ENCODE assay signal across 19 cellular contexts in genomic region chr6:15371151-15371550, GRCh38.
"Had no signal": no experiment of that assay in that cellular context is flagged by ENCODE, and none has a peak within 500 bp of the region (broad histone marks: within the 10 kb centered on the region; RNA-seq: fewer than 3 reads in every experiment).

No MANE protein-coding gene starts in this region.

- H3K4me2 ChIP-seq: hepatocyte had no signal

- H3K9me3 Mint-ChIP-seq: effector memory CD8-positive, alpha-beta T cell; natural killer cell treated with Interleukin-12 subunit alpha and Interleukin-12 subunit beta and Interleukin-15 and Interleukin-18, amount 100 ng/mL, for 72 hours had no signal

- H3K27me3 ChIP-seq: hepatocyte, pancreas, testis, tibial nerve, upper lobe of right lung, vagina had no signal

- H3K27ac ChIP-seq: coronary artery, hepatocyte, pancreas, testis, tibial nerve, upper lobe of right lung, vagina had no signal

- H3K4me3 Mint-ChIP-seq: effector memory CD8-positive, alpha-beta T cell; natural killer cell treated with Interleukin-12 subunit alpha and Interleukin-12 subunit beta and Interleukin-15 and Interleukin-18, amount 100 ng/mL, for 72 hours had no signal

- H3K36me3 ChIP-seq: pancreas, tibial nerve, upper lobe of right lung, vagina had no signal

- DNase-seq: effector memory CD8-positive, alpha-beta T cell; foreskin melanocyte; head of caudate nucleus; left colon; midbrain; occipital lobe; pancreas; right cardiac atrium; small intestine; stimulated activated CD4-positive, alpha-beta T cell treated with anti-CD3 and anti-CD28 coated beads, Interleukin-12 subunit alpha, Interleukin-12 subunit beta, amount 100 ng/mL, for 4 hours; stimulated activated naive CD4-positive, alpha-beta T cell treated with Interleukin-2 at 50 U/mL for 16 hours; testis; upper lobe of right lung had no signal

- H3K9me3 ChIP-seq: pancreas, testis, tibial nerve, upper lobe of right lung, vagina had no signal

- ATAC-seq: effector memory CD8-positive, alpha-beta T cell; left colon; pancreas; right cardiac atrium; upper lobe of right lung had no signal

- H3K27ac Mint-ChIP-seq: progenitor cell of endocrine pancreas had no signal

- H2AFZ ChIP-seq: hepatocyte had no signal

- H3K36me3 Mint-ChIP-seq: natural killer cell treated with Interleukin-12 subunit alpha and Interleukin-12 subunit beta and Interleukin-15 and Interleukin-18, amount 100 ng/mL, for 72 hours had no signal

- H3K27me3 Mint-ChIP-seq: effector memory CD8-positive, alpha-beta T cell; natural killer cell treated with Interleukin-12 subunit alpha and Interleukin-12 subunit beta and Interleukin-15 and Interleukin-18, amount 100 ng/mL, for 72 hours; progenitor cell of endocrine pancreas had no signal

- H3K4me3 ChIP-seq: coronary artery, hepatocyte, pancreas, testis, tibial nerve, upper lobe of right lung, vagina had no signal
